19 cellular contexts compared by ENCODE assay signal in genomic region chr7:134565643-134566136, GRCh38. TPM values are rescaled to one million over a fixed set of nuclear protein-coding genes. Genes with fewer than 3 reads are reported as not detected.
DNase-seq lines count a peak whose midpoint lies in the region; TF ChIP-seq lines count a peak whose summit lies in the region.
"Had no signal": no experiment of that assay in that cellular context is flagged by ENCODE, and none has a peak within 500 bp of the region (broad histone marks: within the 10 kb centered on the region; RNA-seq: fewer than 3 reads in every experiment).

No MANE protein-coding gene starts in this region.

- no peak for TF ChIP-seq CTCF in mammary epithelial cell (conservative IDR thresholded peaks at IDR 0.05 in 1 of 2, IDR thresholded peaks at IDR 0.05 in 1 of 2; ENCODE audit: extremely low read depth in 1 of 2, insufficient read depth in 1 of 2, low read depth in 1 of 2, low read length in 2 of 2)
- TF ChIP-seq CTCF in testis (IDR thresholded peaks at IDR 0.05): no peak

- CTCF ChIA-PET in mammary epithelial cell (lab: Charles Lee; ENCODE audit: low non-redundant PET): no interaction called here

- in situ Hi-C loops in mammary epithelial cell (cut with MboI; ENCODE audit: low sequenced_read_pairs in 2 of 2): no loop called here

- dilution Hi-C loops in mammary epithelial cell (cut with HindIII; ENCODE audit: low sequenced_read_pairs): no loop called here

- no peak overlapping the region for H3K4me2 ChIP-seq in mammary epithelial cell (ENCODE audit: insufficient read depth, low read depth, low read length)

- TF ChIP-seq POLR2A in testis (IDR thresholded peaks at IDR 0.05): no peak

- H3K36me3 ChIP-seq in mammary epithelial cell (ENCODE audit: insufficient read depth, low read length) (no peaks in the 10 kb centered on the region), testis (ENCODE audit: low read depth, missing control alignments) (no peaks in the 10 kb centered on the region)
- H3K36me3 ChIP-seq: upper lobe of right lung had no signal

- DNase-seq in LHCN-M2 (ENCODE audit: low read depth) (peak; percentile 43), mammary epithelial cell (peak; percentile 49), iris pigment epithelial cell (ENCODE audit: low read depth) (peak; percentile 68), testis (peak; percentile 44), kidney glomerular epithelial cell (lab: John Stamatoyannopoulos, UW) (no peak), NCI-H1436 treated with DMSO at 0.1 percent for 48 hours (lab: John Stamatoyannopoulos, UW) (no peak)
- no peak for DNase-seq in activated naive CD4-positive, alpha-beta T cell treated with Interleukin-2 at 50 U/mL for 16 hours
- DNase-seq: activated T-cell treated with anti-CD3 and anti-CD28 coated beads for 4 hours; dermis blood vessel endothelial cell; DND-41; foreskin melanocyte; mucosa of descending colon; NCI-H2171; posterior cingulate gyrus; stimulated activated CD4-positive, alpha-beta T cell treated with anti-CD3 and anti-CD28 coated beads, Interleukin-1b, Interleukin-23, amount 100 ng/mL, for 48 hours; T-cell; upper lobe of right lung had no signal

- H3K4me3 ChIP-seq in mammary epithelial cell (replicated peaks in 1 of 3; ENCODE audit: insufficient read depth in 1 of 3, low read depth in 2 of 3, low read length in 3 of 3) (no peak overlapping the region), testis (no peak overlapping the region)
- H3K4me3 ChIP-seq: GM12878, mucosa of descending colon, upper lobe of right lung had no signal

- H3K4me1 ChIP-seq in mammary epithelial cell (ENCODE audit: insufficient read depth, low read length): peaks cover 30% of the 10 kb centered on the region
- no peaks in the 10 kb centered on the region for H3K4me1 ChIP-seq in testis

- no peaks in the 10 kb centered on the region for H3K79me2 ChIP-seq in mammary epithelial cell (ENCODE audit: insufficient read depth, low read length)

- no peaks in the 10 kb centered on the region for H4K20me1 ChIP-seq in mammary epithelial cell (ENCODE audit: insufficient read depth, low read length)

- H3K27me3 ChIP-seq in mammary epithelial cell (ENCODE audit: insufficient read depth, low read length): no peaks in the 10 kb centered on the region
- H3K27me3 ChIP-seq in testis: no peaks in the 10 kb centered on the region
- H3K27me3 ChIP-seq: upper lobe of right lung had no signal

- 48% methylated on average over 2 of the region's 2 CpGs for WGBS in mammary epithelial cell (ENCODE audit: low coverage, missing lambda C conversion rate)
- WGBS in testis, 2 donors: 39 to 43% methylated on average over 2 of the region's 2 CpGs

- BruUV-seq in mammary epithelial cell (replicated peaks; lab: Mats Ljungman, UMichigan): no TSS peak

- H3K27ac ChIP-seq in mammary epithelial cell (ENCODE audit: insufficient read depth, low read depth, low read length) (no peak overlapping the region), testis (no peak overlapping the region)
- H3K27ac ChIP-seq: upper lobe of right lung had no signal

- H3K9me3 ChIP-seq in mammary epithelial cell (replicated peaks; ENCODE audit: insufficient read depth, low read length) (peaks cover 18% of the 10 kb centered on the region), testis (no peaks in the 10 kb centered on the region)
- H3K9me3 ChIP-seq: upper lobe of right lung had no signal

- no peak overlapping the region for H2AFZ ChIP-seq in mammary epithelial cell (ENCODE audit: low read depth, low read length)

- no peak overlapping the region for H3K9ac ChIP-seq in mammary epithelial cell (ENCODE audit: insufficient read depth, low read length)

- intact Hi-C loops in mammary epithelial cell (cut with micrococcal nuclease): no loop called here
- intact Hi-C loops in testis (cut with DNase I; ENCODE audit: low total_unique reads): no loop called here

RNA-seq across cellular contexts. Expression of gene AKR1B15, which starts 16.8 kb away (rescaled TPM):
- 0.06 TPM in 1 of 2 replicates, not detected in the other for total RNA-seq in LHCN-M2 (2014; rRNA removed)
- polyA plus RNA-seq in LHCN-M2 (2012): not detected
- total RNA-seq in mammary epithelial cell: not detected
- polyA plus RNA-seq in mammary epithelial cell: not detected
- not detected for polyA minus RNA-seq in mammary epithelial cell
- total RNA-seq in testis: 1 to 10 TPM; 1.9 to 2.1 TPM
- polyA plus RNA-seq in testis (ENCODE audit: insufficient read depth, low read depth, low replicate concordance): 0.80 TPM
- total RNA-seq: dermis blood vessel endothelial cell, GM12878, HT1080, T-cell, upper lobe of right lung had no signal

RNA-seq across cellular contexts. Expression of gene AKR1B10, which starts 38.3 kb away (rescaled TPM):
- total RNA-seq in LHCN-M2 (2014; rRNA removed): 0.58 and 1.5 TPM in 2 replicates
- 1.3 TPM for polyA plus RNA-seq in LHCN-M2 (2012)
- total RNA-seq in mammary epithelial cell: 1 to 10 TPM; 1.0 to 1.7 TPM
- 4.7 TPM for polyA plus RNA-seq in mammary epithelial cell
- 0.83 TPM for polyA minus RNA-seq in mammary epithelial cell
- 1 to 10 TPM in 1 of 2 donors, under 1 TPM in 1; 0.81 to 3.3 TPM for total RNA-seq in testis
- 1.8 TPM for polyA plus RNA-seq in testis (ENCODE audit: insufficient read depth, low read depth, low replicate concordance)
- total RNA-seq: dermis blood vessel endothelial cell, GM12878, upper lobe of right lung had no signal
- polyA plus RNA-seq: GM12878 had no signal

Comparison
In these comparisons a context has a peak if more than half of its experiments do, and no peak if none do; other contexts are left out.
1. DNase-seq: peak in LHCN-M2 (single experiment), mammary epithelial cell (single experiment), iris pigment epithelial cell (single experiment) and testis (single experiment); none in activated naive CD4-positive, alpha-beta T cell treated with Interleukin-2 at 50 U/mL for 16 hours (single experiment), kidney glomerular epithelial cell (single experiment) and NCI-H1436 treated with DMSO at 0.1 percent for 48 hours (single experiment).